Comparison of ENCODE assay signal across 1 cellular context in the genomic region with DNA sequence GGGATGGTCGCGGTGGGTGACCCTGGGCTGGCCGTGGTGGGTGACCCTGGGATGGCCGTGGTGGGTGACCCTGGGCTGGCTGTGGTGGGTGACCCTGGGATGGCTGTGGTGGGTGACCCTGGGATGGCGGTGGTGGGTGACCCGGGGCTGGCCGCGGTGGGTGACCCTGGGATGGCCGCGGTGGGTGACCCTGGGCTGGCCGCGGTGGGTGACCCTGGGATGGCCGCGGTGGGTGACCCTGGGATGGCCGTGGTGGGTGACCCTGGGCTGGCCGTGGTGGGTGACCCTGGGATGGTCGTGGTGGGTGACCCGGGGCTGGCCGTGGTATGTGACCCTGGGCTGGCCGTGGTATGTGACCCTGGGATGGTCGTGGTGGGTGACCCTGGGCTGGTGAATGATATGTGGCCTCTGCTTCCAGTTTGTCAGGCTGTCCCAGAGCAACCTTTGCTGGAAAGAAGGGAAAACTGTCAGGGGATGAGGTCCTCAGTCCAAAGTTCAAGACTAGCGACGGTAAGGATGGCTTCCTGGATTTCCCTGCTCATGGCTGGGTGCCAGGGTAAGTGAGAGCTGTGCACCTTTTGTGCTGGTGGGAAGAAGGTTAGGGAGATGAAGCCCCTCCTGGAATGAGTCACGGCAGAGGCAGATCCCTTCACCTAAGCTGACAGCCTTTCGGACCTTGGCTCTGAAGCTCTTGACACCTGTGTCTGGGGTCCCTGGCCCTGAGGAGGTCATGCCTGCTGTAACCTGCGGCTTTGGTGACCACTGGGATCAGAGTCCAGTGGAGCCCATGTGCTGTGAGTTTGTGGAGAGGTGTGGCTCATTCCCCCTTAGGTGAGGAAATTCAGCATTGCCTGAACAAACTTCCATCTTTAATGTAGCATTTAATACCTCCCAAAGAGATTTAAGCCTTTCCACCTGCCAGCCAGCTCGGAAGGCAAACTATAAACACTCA.
TF ChIP-seq lines count a peak whose summit lies in the region.

No MANE protein-coding gene starts in this region.

TF ChIP-seq in HepG2, 621 proteins besides CTCF, POLR2A, EP300 and RAD21 (continued from another document and continues in another):
- TF ChIP-seq ZNF646 (CRISPR knock-in tag; IDR thresholded peaks at IDR 0.05) (peak; percentile 60; the same call in 1 of the 2 replicates), KAT7 (CRISPR knock-in tag; IDR thresholded peaks at IDR 0.05; ENCODE audit: borderline replicate concordance) (peak; percentile 71; the same call in 1 of the 2 replicates), KMT2A (CRISPR knock-in tag; IDR thresholded peaks at IDR 0.05) (no peak), FIP1L1 (IDR thresholded peaks at IDR 0.05; ENCODE audit: borderline replicate concordance, insufficient read depth, low read depth, low read length) (no peak), ZNF572 (CRISPR knock-in tag; IDR thresholded peaks at IDR 0.05) (no peak), XRCC5 (optimal IDR thresholded peaks at IDR 0.05; ENCODE audit: low read length) (peak; percentile 83), ZNF605 (CRISPR knock-in tag; IDR thresholded peaks at IDR 0.05) (peak; percentile 71; the same call in 1 of the 2 replicates), ZNF160 (CRISPR knock-in tag; IDR thresholded peaks at IDR 0.05) (peak; percentile 45; the same call in 1 of the 2 replicates), RELA (CRISPR knock-in tag; IDR thresholded peaks at IDR 0.05) (no peak), KDM2A (CRISPR knock-in tag; IDR thresholded peaks at IDR 0.05; ENCODE audit: borderline replicate concordance, low read depth) (0 out of 2 replicates have a peak, but pooled peaks have one; percentile 32), TMF1 (CRISPR knock-in tag; IDR thresholded peaks at IDR 0.05; ENCODE audit: low read depth) (no peak), ZNF230 (CRISPR knock-in tag; IDR thresholded peaks at IDR 0.05) (peak; percentile 53; the same call in 1 of the 2 replicates), PHF20 (CRISPR knock-in tag; IDR thresholded peaks at IDR 0.05) (no peak), ZNF430 (CRISPR knock-in tag; IDR thresholded peaks at IDR 0.05) (peak; percentile 8; the same call in 1 of the 2 replicates), TSC22D2 (CRISPR knock-in tag; IDR thresholded peaks at IDR 0.05; ENCODE audit: borderline replicate concordance) (no peak), SATB2 (CRISPR knock-in tag; IDR thresholded peaks at IDR 0.05) (no peak), ESRRA (CRISPR knock-in tag; IDR thresholded peaks at IDR 0.05; ENCODE audit: low read depth) (peak; percentile 98), ZNF777 (CRISPR knock-in tag; IDR thresholded peaks at IDR 0.05) (0 out of 2 replicates have a peak, but pooled peaks have one; percentile 31), KDM6A (CRISPR knock-in tag; IDR thresholded peaks at IDR 0.05; ENCODE audit: low read depth) (peak; percentile 88; the same call in 1 of the 2 replicates), ZNF549 (CRISPR knock-in tag; IDR thresholded peaks at IDR 0.05) (no peak), MIER2 (CRISPR knock-in tag; IDR thresholded peaks at IDR 0.05) (peak; percentile 83), ZNF550 (CRISPR knock-in tag; IDR thresholded peaks at IDR 0.05; ENCODE audit: borderline replicate concordance) (peak; percentile 80; the same call in 1 of the 2 replicates), ZC3H13 (CRISPR knock-in tag; IDR thresholded peaks at IDR 0.05) (no peak)
- TF ChIP-seq, protein P1, sequence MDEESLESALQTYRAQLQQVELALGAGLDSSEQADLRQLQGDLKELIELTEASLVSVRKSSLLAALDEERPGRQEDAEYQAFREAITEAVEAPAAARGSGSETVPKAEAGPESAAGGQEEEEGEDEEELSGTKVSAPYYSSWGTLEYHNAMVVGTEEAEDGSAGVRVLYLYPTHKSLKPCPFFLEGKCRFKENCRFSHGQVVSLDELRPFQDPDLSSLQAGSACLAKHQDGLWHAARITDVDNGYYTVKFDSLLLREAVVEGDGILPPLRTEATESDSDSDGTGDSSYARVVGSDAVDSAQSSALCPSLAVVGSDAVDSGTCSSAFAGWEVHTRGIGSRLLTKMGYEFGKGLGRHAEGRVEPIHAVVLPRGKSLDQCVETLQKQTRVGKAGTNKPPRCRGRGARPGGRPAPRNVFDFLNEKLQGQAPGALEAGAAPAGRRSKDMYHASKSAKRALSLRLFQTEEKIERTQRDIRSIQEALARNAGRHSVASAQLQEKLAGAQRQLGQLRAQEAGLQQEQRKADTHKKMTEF (CRISPR knock-in tag; IDR thresholded peaks at IDR 0.05): peak; percentile 80
- TF ChIP-seq, protein P2, sequence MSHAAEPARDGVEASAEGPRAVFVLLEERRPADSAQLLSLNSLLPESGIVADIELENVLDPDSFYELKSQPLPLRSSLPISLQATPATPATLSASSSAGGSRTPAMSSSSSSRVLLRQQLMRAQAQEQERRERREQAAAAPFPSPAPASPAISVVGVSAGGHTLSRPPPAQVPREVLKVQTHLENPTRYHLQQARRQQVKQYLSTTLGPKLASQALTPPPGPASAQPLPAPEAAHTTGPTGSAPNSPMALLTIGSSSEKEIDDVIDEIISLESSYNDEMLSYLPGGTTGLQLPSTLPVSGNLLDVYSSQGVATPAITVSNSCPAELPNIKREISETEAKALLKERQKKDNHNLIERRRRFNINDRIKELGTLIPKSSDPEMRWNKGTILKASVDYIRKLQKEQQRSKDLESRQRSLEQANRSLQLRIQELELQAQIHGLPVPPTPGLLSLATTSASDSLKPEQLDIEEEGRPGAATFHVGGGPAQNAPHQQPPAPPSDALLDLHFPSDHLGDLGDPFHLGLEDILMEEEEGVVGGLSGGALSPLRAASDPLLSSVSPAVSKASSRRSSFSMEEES (CRISPR knock-in tag; IDR thresholded peaks at IDR 0.05): peak; percentile 27; the same call in 1 of the 2 replicates
- TF ChIP-seq, protein P3, sequence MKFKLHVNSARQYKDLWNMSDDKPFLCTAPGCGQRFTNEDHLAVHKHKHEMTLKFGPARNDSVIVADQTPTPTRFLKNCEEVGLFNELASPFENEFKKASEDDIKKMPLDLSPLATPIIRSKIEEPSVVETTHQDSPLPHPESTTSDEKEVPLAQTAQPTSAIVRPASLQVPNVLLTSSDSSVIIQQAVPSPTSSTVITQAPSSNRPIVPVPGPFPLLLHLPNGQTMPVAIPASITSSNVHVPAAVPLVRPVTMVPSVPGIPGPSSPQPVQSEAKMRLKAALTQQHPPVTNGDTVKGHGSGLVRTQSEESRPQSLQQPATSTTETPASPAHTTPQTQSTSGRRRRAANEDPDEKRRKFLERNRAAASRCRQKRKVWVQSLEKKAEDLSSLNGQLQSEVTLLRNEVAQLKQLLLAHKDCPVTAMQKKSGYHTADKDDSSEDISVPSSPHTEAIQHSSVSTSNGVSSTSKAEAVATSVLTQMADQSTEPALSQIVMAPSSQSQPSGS (CRISPR knock-in tag; IDR thresholded peaks at IDR 0.05): peak; percentile 23; the same call in 1 of the 2 replicates
- TF ChIP-seq, protein P4, sequence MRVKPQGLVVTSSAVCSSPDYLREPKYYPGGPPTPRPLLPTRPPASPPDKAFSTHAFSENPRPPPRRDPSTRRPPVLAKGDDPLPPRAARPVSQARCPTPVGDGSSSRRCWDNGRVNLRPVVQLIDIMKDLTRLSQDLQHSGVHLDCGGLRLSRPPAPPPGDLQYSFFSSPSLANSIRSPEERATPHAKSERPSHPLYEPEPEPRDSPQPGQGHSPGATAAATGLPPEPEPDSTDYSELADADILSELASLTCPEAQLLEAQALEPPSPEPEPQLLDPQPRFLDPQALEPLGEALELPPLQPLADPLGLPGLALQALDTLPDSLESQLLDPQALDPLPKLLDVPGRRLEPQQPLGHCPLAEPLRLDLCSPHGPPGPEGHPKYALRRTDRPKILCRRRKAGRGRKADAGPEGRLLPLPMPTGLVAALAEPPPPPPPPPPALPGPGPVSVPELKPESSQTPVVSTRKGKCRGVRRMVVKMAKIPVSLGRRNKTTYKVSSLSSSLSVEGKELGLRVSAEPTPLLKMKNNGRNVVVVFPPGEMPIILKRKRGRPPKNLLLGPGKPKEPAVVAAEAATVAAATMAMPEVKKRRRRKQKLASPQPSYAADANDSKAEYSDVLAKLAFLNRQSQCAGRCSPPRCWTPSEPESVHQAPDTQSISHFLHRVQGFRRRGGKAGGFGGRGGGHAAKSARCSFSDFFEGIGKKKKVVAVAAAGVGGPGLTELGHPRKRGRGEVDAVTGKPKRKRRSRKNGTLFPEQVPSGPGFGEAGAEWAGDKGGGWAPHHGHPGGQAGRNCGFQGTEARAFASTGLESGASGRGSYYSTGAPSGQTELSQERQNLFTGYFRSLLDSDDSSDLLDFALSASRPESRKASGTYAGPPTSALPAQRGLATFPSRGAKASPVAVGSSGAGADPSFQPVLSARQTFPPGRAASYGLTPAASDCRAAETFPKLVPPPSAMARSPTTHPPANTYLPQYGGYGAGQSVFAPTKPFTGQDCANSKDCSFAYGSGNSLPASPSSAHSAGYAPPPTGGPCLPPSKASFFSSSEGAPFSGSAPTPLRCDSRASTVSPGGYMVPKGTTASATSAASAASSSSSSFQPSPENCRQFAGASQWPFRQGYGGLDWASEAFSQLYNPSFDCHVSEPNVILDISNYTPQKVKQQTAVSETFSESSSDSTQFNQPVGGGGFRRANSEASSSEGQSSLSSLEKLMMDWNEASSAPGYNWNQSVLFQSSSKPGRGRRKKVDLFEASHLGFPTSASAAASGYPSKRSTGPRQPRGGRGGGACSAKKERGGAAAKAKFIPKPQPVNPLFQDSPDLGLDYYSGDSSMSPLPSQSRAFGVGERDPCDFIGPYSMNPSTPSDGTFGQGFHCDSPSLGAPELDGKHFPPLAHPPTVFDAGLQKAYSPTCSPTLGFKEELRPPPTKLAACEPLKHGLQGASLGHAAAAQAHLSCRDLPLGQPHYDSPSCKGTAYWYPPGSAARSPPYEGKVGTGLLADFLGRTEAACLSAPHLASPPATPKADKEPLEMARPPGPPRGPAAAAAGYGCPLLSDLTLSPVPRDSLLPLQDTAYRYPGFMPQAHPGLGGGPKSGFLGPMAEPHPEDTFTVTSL (CRISPR knock-in tag; IDR thresholded peaks at IDR 0.05; ENCODE audit: borderline replicate concordance): peak; percentile 75; the same call in 1 of the 2 replicates
- TF ChIP-seq, protein P5, sequence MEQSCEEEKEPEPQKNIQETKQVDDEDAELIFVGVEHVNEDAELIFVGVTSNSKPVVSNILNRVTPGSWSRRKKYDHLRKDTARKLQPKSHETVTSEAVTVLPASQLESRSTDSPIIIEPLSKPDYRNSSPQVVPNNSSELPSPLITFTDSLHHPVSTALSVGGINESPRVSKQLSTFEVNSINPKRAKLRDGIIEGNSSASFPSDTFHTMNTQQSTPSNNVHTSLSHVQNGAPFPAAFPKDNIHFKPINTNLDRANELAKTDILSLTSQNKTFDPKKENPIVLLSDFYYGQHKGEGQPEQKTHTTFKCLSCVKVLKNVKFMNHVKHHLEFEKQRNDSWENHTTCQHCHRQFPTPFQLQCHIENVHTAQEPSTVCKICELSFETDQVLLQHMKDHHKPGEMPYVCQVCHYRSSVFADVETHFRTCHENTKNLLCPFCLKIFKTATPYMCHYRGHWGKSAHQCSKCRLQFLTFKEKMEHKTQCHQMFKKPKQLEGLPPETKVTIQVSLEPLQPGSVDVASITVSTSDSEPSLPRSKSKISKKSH (CRISPR knock-in tag; IDR thresholded peaks at IDR 0.05; ENCODE audit: borderline replicate concordance): peak; percentile 89
- TF ChIP-seq, protein P6, sequence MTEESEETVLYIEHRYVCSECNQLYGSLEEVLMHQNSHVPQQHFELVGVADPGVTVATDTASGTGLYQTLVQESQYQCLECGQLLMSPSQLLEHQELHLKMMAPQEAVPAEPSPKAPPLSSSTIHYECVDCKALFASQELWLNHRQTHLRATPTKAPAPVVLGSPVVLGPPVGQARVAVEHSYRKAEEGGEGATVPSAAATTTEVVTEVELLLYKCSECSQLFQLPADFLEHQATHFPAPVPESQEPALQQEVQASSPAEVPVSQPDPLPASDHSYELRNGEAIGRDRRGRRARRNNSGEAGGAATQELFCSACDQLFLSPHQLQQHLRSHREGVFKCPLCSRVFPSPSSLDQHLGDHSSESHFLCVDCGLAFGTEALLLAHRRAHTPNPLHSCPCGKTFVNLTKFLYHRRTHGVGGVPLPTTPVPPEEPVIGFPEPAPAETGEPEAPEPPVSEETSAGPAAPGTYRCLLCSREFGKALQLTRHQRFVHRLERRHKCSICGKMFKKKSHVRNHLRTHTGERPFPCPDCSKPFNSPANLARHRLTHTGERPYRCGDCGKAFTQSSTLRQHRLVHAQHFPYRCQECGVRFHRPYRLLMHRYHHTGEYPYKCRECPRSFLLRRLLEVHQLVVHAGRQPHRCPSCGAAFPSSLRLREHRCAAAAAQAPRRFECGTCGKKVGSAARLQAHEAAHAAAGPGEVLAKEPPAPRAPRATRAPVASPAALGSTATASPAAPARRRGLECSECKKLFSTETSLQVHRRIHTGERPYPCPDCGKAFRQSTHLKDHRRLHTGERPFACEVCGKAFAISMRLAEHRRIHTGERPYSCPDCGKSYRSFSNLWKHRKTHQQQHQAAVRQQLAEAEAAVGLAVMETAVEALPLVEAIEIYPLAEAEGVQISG (CRISPR knock-in tag; IDR thresholded peaks at IDR 0.05): peak; percentile 63; the same call in 1 of the 2 replicates
